2 cellular contexts compared by ENCODE assay signal in genomic region chr14:39860837-39861236, GRCh38.
TF ChIP-seq lines count a peak whose summit lies in the region.

No MANE protein-coding gene starts in this region.

TF ChIP-seq in HepG2, 621 proteins besides CTCF, POLR2A, EP300 and RAD21:
- TF ChIP-seq KDM6A (CRISPR knock-in tag; IDR thresholded peaks at IDR 0.05; ENCODE audit: low read depth) (no peak), ZNF646 (CRISPR knock-in tag; IDR thresholded peaks at IDR 0.05) (0 out of 2 replicates have a peak, but pooled peaks have one; percentile 25)

TF ChIP-seq in H1, 55 proteins besides CTCF, POLR2A, EP300 and RAD21:
- TF ChIP-seq CBX5 (IDR thresholded peaks at IDR 0.05; ENCODE audit: low read depth, low read length) = no peak
